Comparison of ENCODE assay signal across 11 cellular contexts in the genomic region with DNA sequence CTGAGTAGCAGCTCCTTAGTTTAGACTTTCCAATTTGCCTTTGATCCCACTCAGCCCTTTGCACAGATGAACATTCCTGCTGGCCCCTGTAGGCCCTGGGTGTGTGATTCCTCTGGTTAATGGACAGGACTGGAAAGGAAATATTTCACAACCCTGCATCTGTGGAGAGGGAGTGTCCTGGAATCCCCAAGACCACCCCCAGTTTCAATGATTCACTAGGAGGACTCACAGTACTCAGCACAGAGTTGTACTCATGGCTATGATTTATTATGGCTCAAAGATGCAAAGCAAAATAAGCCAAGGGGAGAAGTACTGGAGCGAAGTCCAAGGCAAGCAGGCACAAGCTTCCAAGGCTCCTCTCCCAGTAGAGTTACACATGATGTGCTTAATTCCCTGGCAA. TPM values are rescaled to one million over a fixed set of nuclear protein-coding genes. Genes with fewer than 3 reads are reported as not detected.
DNase-seq lines count a peak whose midpoint lies in the region; ATAC-seq and TF ChIP-seq lines count a peak whose summit lies in the region.
"Had no signal": no experiment of that assay in that cellular context is flagged by ENCODE, and none has a peak within 500 bp of the region (broad histone marks: within the 10 kb centered on the region; RNA-seq: fewer than 3 reads in every experiment).

No MANE protein-coding gene starts in this region.

- H3K4me3 ChIP-seq in HFF-Myc (replicated peaks; ENCODE audit: low read depth, low read length) (no peak overlapping the region), breast epithelium (no peak overlapping the region), kidney epithelial cell (ENCODE audit: low read depth, low read length) (no peak overlapping the region), testis (no peak overlapping the region)

- 60 to 83% methylated on average over 1 of the region's 1 CpG for WGBS in testis, 2 donors

- H3K36me3 ChIP-seq in breast epithelium (no peaks in the 10 kb centered on the region), kidney epithelial cell (ENCODE audit: control insufficient read depth, insufficient read depth, low read length) (peaks cover 2% of the 10 kb centered on the region), testis (ENCODE audit: low read depth, missing control alignments) (no peaks in the 10 kb centered on the region)

- no peak overlapping the region for H3K27ac Mint-ChIP-seq in immature natural killer cell
- H3K27ac Mint-ChIP-seq: dendritic cell treated with granulocyte-macrophage colony-stimulating factor and Interleukin-4, amounts not matched to agents 40 ng/mL and 50 ng/mL, for 4 days; naive B cell had no signal

- no peaks in the 10 kb centered on the region for H3K9me3 Mint-ChIP-seq in immature natural killer cell
- H3K9me3 Mint-ChIP-seq: dendritic cell treated with granulocyte-macrophage colony-stimulating factor and Interleukin-4, amounts not matched to agents 40 ng/mL and 50 ng/mL, for 4 days; naive B cell had no signal

- H3K4me1 ChIP-seq in breast epithelium (peaks cover 5 to 6% of the 10 kb centered on the region in 2 donors), testis (peaks cover 14% of the 10 kb centered on the region)

- TF ChIP-seq POLR2A in breast epithelium (IDR thresholded peaks at IDR 0.05) (no peak), testis (IDR thresholded peaks at IDR 0.05) (no peak)

- intact Hi-C loops in breast epithelium (cut with DNase I; ENCODE audit: low total_unique reads) (no loop called here), testis (cut with DNase I; ENCODE audit: low total_unique reads) (loop anchor here (10.0 kb wide), 1 partner anchor 57 kb away; no protein-coding TSS in a partner anchor)

- peak overlapping the region; percentile 6 to 35 for H3K27ac ChIP-seq in breast epithelium
- H3K27ac ChIP-seq in testis, result no peak overlapping the region

- H3K4me3 Mint-ChIP-seq in immature natural killer cell, result no peak overlapping the region
- H3K4me3 Mint-ChIP-seq: dendritic cell treated with granulocyte-macrophage colony-stimulating factor and Interleukin-4, amounts not matched to agents 40 ng/mL and 50 ng/mL, for 4 days had no signal

- peaks cover 3 to 4% (median 4%) of the 10 kb centered on the region in 3 donors for H3K27me3 Mint-ChIP-seq in immature natural killer cell (ENCODE audit: low read depth in 3 of 3)
- H3K27me3 Mint-ChIP-seq: dendritic cell treated with granulocyte-macrophage colony-stimulating factor and Interleukin-4, amounts not matched to agents 40 ng/mL and 50 ng/mL, for 4 days had no signal

- no peaks in the 10 kb centered on the region for H3K36me3 Mint-ChIP-seq in immature natural killer cell
- H3K36me3 Mint-ChIP-seq: naive B cell had no signal

- H3K9me3 ChIP-seq in breast epithelium, result no peaks in the 10 kb centered on the region
- H3K9me3 ChIP-seq in testis, result no peaks in the 10 kb centered on the region

- ATAC-seq in GM18867 (IDR thresholded peaks at IDR 0.05; ENCODE audit: unreplicated experiment), result no peak

- DNase-seq in HFF-Myc (ENCODE audit: extremely low read depth, low read depth) (peak; percentile 65), breast epithelium (ENCODE audit: low spot score in 2 of 2) (peak in 1 of 2 donors; percentile 15), kidney epithelial cell (ENCODE audit: low read depth) (peak; percentile 99), testis (peak; percentile 46), immature natural killer cell (no peak), GM19240 (ENCODE audit: insufficient read length, low spot score) (no peak)
- DNase-seq in stimulated activated naive CD4-positive, alpha-beta T cell (lab: John Stamatoyannopoulos, UW), result no peak
- DNase-seq: naive B cell; NK-92 treated with Interleukin-12 subunit alpha and Interleukin-12 subunit beta, amount 100 ng/mL, for 24 hours had no signal

- H3K27me3 ChIP-seq in breast epithelium (no peaks in the 10 kb centered on the region), kidney epithelial cell (ENCODE audit: control insufficient read depth, insufficient read depth, low read length) (no peaks in the 10 kb centered on the region), testis (no peaks in the 10 kb centered on the region)

- TF ChIP-seq CTCF in HFF-Myc (IDR thresholded peaks at IDR 0.05; ENCODE audit: low read depth, low read length, missing control alignments) (no peak), breast epithelium (IDR thresholded peaks at IDR 0.05) (no peak), kidney epithelial cell (IDR thresholded peaks at IDR 0.05; ENCODE audit: insufficient read depth, low read length, poor library complexity, severe bottlenecking) (no peak), testis (IDR thresholded peaks at IDR 0.05) (no peak)

- no peaks in the 10 kb centered on the region for H3K4me1 Mint-ChIP-seq in immature natural killer cell
- H3K4me1 Mint-ChIP-seq: naive B cell had no signal

RNA-seq across cellular contexts. Expression of gene TJP2, which starts 42.4 kb away (rescaled TPM):
- total RNA-seq in breast epithelium, result 100 to 1,000 TPM in 2 of 3 donors, 10 to 100 TPM in 1; 85.2 to 125 (median 108) TPM
- total RNA-seq in kidney epithelial cell, result 341 and 345 TPM in 2 replicates
- 100 to 1,000 TPM; 148 to 168 TPM for total RNA-seq in testis
- polyA plus RNA-seq in testis (ENCODE audit: insufficient read depth, low read depth, low replicate concordance), result 108 TPM
- polyA plus RNA-seq in immature natural killer cell, result 1 to 10 TPM; 1.5 to 4.9 (median 1.5) TPM

Comparison
In these comparisons a context has a peak if more than half of its experiments do, and no peak if none do; other contexts are left out.
1. DNase-seq: peak in HFF-Myc (single experiment), kidney epithelial cell (single experiment) and testis (single experiment); none in stimulated activated naive CD4-positive, alpha-beta T cell (0 of 6), immature natural killer cell (0 of 3) and GM19240 (single experiment).
2. H3K27ac ChIP-seq: peak in breast epithelium (2 of 2); none in testis (0 of 2).